Comparison of ENCODE assay signal across 8 cellular contexts in genomic region chr20:63009988-63010769, GRCh38. TPM values are rescaled to one million over a fixed set of nuclear protein-coding genes. Genes with fewer than 3 reads are reported as not detected.
DNase-seq lines count a peak whose midpoint lies in the region; ATAC-seq lines count a peak whose summit lies in the region.

No MANE protein-coding gene starts in this region.

- peak overlapping the region; percentile 74 to 94 for H3K4me3 Mint-ChIP-seq in activated T-cell treated with anti-CD3 and anti-CD28 coated beads, Interleukin-2, amount 50 U/mL, for 72 hours
- H3K4me3 Mint-ChIP-seq in naive thymus-derived CD8-positive, alpha-beta T cell: peak overlapping the region; percentile 9 to 96 (median 89)

- ATAC-seq in GM18520 (IDR thresholded peaks at IDR 0.05; ENCODE audit: unreplicated experiment) (peak; percentile 45), HG02798 (IDR thresholded peaks at IDR 0.05; ENCODE audit: poor library complexity, unreplicated experiment) (peak; percentile 70)
- peak; percentile 67 to 69 for ATAC-seq in activated T-cell treated with anti-CD3 and anti-CD28 coated beads, Interleukin-2, amount 50 U/mL, for 72 hours (replicated peaks in 1 of 2)
- ATAC-seq in naive thymus-derived CD8-positive, alpha-beta T cell: peak; percentile 67 to 77

- no peak overlapping the region for H3K27ac Mint-ChIP-seq in activated T-cell treated with anti-CD3 and anti-CD28 coated beads, Interleukin-2, amount 50 U/mL, for 72 hours
- H3K27ac Mint-ChIP-seq in naive thymus-derived CD8-positive, alpha-beta T cell: peak overlapping the region in 8 of 10 donors; percentile 39 to 96 (median 92)

- peaks cover 23% of the 10 kb centered on the region for H3K4me1 Mint-ChIP-seq in activated T-cell treated with anti-CD3 and anti-CD28 coated beads, Interleukin-2, amount 50 U/mL, for 72 hours (ENCODE audit: low read depth)
- H3K4me1 Mint-ChIP-seq in naive thymus-derived CD8-positive, alpha-beta T cell: peaks cover 16 to 31% (median 27%) of the 10 kb centered on the region in 4 donors

- POLR2A ChIA-PET in naive thymus-derived CD8-positive, alpha-beta T cell (lab: Charles Lee): interaction anchor here (0.6 to 2.0 kb wide), 7 partner anchors 16 to 178 kb away, joined by 4 to 9 read pairs (median 5); no protein-coding TSS in a partner anchor

- peaks cover 8 to 9% of the 10 kb centered on the region in 2 donors for H3K36me3 Mint-ChIP-seq in activated T-cell treated with anti-CD3 and anti-CD28 coated beads, Interleukin-2, amount 50 U/mL, for 72 hours (ENCODE audit: insufficient read depth in 2 of 2)
- peaks cover 0 to 19% (median 7%) of the 10 kb centered on the region in 3 donors for H3K36me3 Mint-ChIP-seq in naive thymus-derived CD8-positive, alpha-beta T cell

- intact Hi-C loops in head of caudate nucleus (cut with DNase I): loop anchor here (10.0 kb wide), 1 partner anchor 115 kb away; no protein-coding TSS in a partner anchor

- H3K27me3 Mint-ChIP-seq in activated T-cell treated with anti-CD3 and anti-CD28 coated beads, Interleukin-2, amount 50 U/mL, for 72 hours (ENCODE audit: low read depth): peaks cover 58% of the 10 kb centered on the region
- H3K27me3 Mint-ChIP-seq in naive thymus-derived CD8-positive, alpha-beta T cell: peaks cover 2 to 78% (median 23%) of the 10 kb centered on the region in 5 donors

- peaks cover 2 to 7% of the 10 kb centered on the region in 2 donors for H3K9me3 Mint-ChIP-seq in activated T-cell treated with anti-CD3 and anti-CD28 coated beads, Interleukin-2, amount 50 U/mL, for 72 hours
- H3K9me3 Mint-ChIP-seq in naive thymus-derived CD8-positive, alpha-beta T cell: peaks cover 2 to 22% (median 13%) of the 10 kb centered on the region in 9 donors

- DNase-seq in NCI-H2196 treated with DMSO at 0.1 percent for 48 hours (lab: John Stamatoyannopoulos, UW; ENCODE audit: unreplicated experiment): peak; percentile 34
- DNase-seq in activated T-cell treated with anti-CD3 and anti-CD28 coated beads, Interleukin-2, amount 50 U/mL, for 72 hours: peak; percentile 60 to 81
- peak in 9 of 10 donors; percentile 49 to 89 (median 75) for DNase-seq in naive thymus-derived CD8-positive, alpha-beta T cell
- DNase-seq in OCI-M2 (lab: John Stamatoyannopoulos, UW; ENCODE audit: unreplicated experiment): no peak
- no peak for DNase-seq in NCI-H128 (lab: John Stamatoyannopoulos, UW; ENCODE audit: unreplicated experiment)
- no peak for DNase-seq in head of caudate nucleus

RNA-seq across cellular contexts. Expression of gene BHLHE23, which starts 3.4 kb away (rescaled TPM):
- total RNA-seq in activated T-cell treated with anti-CD3 and anti-CD28 coated beads, Interleukin-2, amount 50 U/mL, for 72 hours: not detected
- total RNA-seq in naive thymus-derived CD8-positive, alpha-beta T cell: not detected
- polyA plus RNA-seq in naive thymus-derived CD8-positive, alpha-beta T cell: not detected

RNA-seq across cellular contexts. Expression of gene SLC17A9, which starts 57.7 kb away (rescaled TPM):
- 10 to 100 TPM; 10.2 to 11.8 TPM for total RNA-seq in activated T-cell treated with anti-CD3 and anti-CD28 coated beads, Interleukin-2, amount 50 U/mL, for 72 hours
- 10 to 100 TPM; 11.3 TPM for total RNA-seq in naive thymus-derived CD8-positive, alpha-beta T cell
- polyA plus RNA-seq in naive thymus-derived CD8-positive, alpha-beta T cell: 1 to 10 TPM; 1.2 to 2.0 (median 1.5) TPM

Comparison
In these comparisons a context has a peak if more than half of its experiments do, and no peak if none do; other contexts are left out.
1. DNase-seq: peak in NCI-H2196 treated with DMSO at 0.1 percent for 48 hours (single experiment), activated T-cell treated with anti-CD3 and anti-CD28 coated beads, Interleukin-2, amount 50 U/mL, for 72 hours (2 of 2) and naive thymus-derived CD8-positive, alpha-beta T cell (9 of 10); none in OCI-M2 (single experiment), NCI-H128 (single experiment) and head of caudate nucleus (0 of 42).
2. Peak in every context shown above with its lines, with median percentiles within 50 percentile points of each other: ATAC-seq.